Comparison of ENCODE assay signal across 18 cellular contexts in genomic region chr10:7168414-7168813, GRCh38.
DNase-seq lines count a peak whose midpoint lies in the region; ATAC-seq and TF ChIP-seq lines count a peak whose summit lies in the region.
"Had no signal": no experiment of that assay in that cellular context is flagged by ENCODE, and none has a peak within 500 bp of the region (broad histone marks: within the 10 kb centered on the region; RNA-seq: fewer than 3 reads in every experiment).

No MANE protein-coding gene starts in this region.

- DNase-seq in NCI-H146 (lab: John Stamatoyannopoulos, UW) = peak; percentile 46
- DNase-seq in NCI-H146 treated with DMSO at 0.1 percent for 48 hours (lab: John Stamatoyannopoulos, UW; ENCODE audit: unreplicated experiment) = no peak
- DNase-seq in Caco-2 = no peak
- peak; percentile 2 for DNase-seq in NCI-H526 treated with DMSO at 0.1 percent for 48 hours (lab: John Stamatoyannopoulos, UW)
- no peak for DNase-seq in D341Med (ENCODE audit: low spot score)
- no peak for DNase-seq in NCI-H1436 (lab: John Stamatoyannopoulos, UW)
- DNase-seq: GOT3, HCEC 1CT, KG1, NCI-H1417, NCI-H2171, NCI-H446, NCI-H69, Peyer's patch had no signal

- H3K27me3 ChIP-seq in Caco-2 (replicated peaks; ENCODE audit: control insufficient read depth, insufficient read depth, low read length) (no peaks in the 10 kb centered on the region; the same call in 1 of the 2 replicates), parathyroid adenoma (ENCODE audit: control insufficient read depth, insufficient read depth, low read length) (no peaks in the 10 kb centered on the region)
- H3K27me3 ChIP-seq: Peyer's patch, SJSA1 had no signal

- H3K36me3 ChIP-seq in Caco-2 (ENCODE audit: control insufficient read depth, insufficient read depth, low read length) (no peaks in the 10 kb centered on the region), parathyroid adenoma (ENCODE audit: control insufficient read depth, insufficient read depth, low read length) (no peaks in the 10 kb centered on the region)
- H3K36me3 ChIP-seq: SJSA1 had no signal

- no peak overlapping the region for H3K27ac Mint-ChIP-seq in Caco-2 (ENCODE audit: unreplicated experiment)

- intact Hi-C loops in Caco-2 (cut with micrococcal nuclease; ENCODE audit: unreplicated experiment) = no loop called here

- POLR2A ChIA-PET in Caco-2 (lab: Charles Lee) = no interaction called here

- TF ChIP-seq CTCF in Caco-2 (IDR thresholded peaks at IDR 0.05; ENCODE audit: insufficient read depth in 1 of 2, low read depth in 1 of 2, low read length in 1 of 2, severe bottlenecking in 1 of 2, unreplicated experiment in 1 of 2) (no peak), parathyroid adenoma (IDR thresholded peaks at IDR 0.05) (no peak)

- no peak overlapping the region for H3K4me3 ChIP-seq in Caco-2 (ENCODE audit: low read depth, low read length)
- peak overlapping the region; percentile 2 for H3K4me3 ChIP-seq in parathyroid adenoma (ENCODE audit: low read depth, low read length)
- H3K4me3 ChIP-seq: Peyer's patch, SJSA1 had no signal

- BruUV-seq in Caco-2 (replicated peaks; lab: Mats Ljungman, UMichigan) = no TSS peak

- H3K4me1 ChIP-seq in Caco-2 (no peaks in the 10 kb centered on the region), parathyroid adenoma (peaks cover 6% of the 10 kb centered on the region)
- H3K4me1 ChIP-seq: Peyer's patch, SJSA1 had no signal

- H3K4me3 Mint-ChIP-seq in Caco-2 (ENCODE audit: unreplicated experiment) = peak overlapping the region; percentile 32

- CTCF ChIA-PET in Caco-2 (lab: Charles Lee) = no interaction called here

- H3K9me3 ChIP-seq in Caco-2 (no peaks in the 10 kb centered on the region), parathyroid adenoma (ENCODE audit: control insufficient read depth, low read length) (no peaks in the 10 kb centered on the region)
- H3K9me3 ChIP-seq: SJSA1 had no signal

- H3K4me2 ChIP-seq in parathyroid adenoma (ENCODE audit: low read length) = peak overlapping the region; percentile 50

- no peaks in the 10 kb centered on the region for H3K79me2 ChIP-seq in parathyroid adenoma

- no peak overlapping the region for H3K27ac ChIP-seq in parathyroid adenoma
- H3K27ac ChIP-seq: C4-2B, Peyer's patch, SJSA1 had no signal

- H3K4me1 Mint-ChIP-seq in Caco-2 (ENCODE audit: low read depth, unreplicated experiment) = no peaks in the 10 kb centered on the region

- H3K9ac ChIP-seq in parathyroid adenoma = no peak overlapping the region

- no peaks in the 10 kb centered on the region for H3K36me3 Mint-ChIP-seq in Caco-2 (ENCODE audit: insufficient read depth, unreplicated experiment)

- no peak for ATAC-seq in GM21447 (IDR thresholded peaks at IDR 0.05; ENCODE audit: unreplicated experiment)

- peak overlapping the region; percentile 46 for H2AFZ ChIP-seq in parathyroid adenoma

- no peaks in the 10 kb centered on the region for H3K9me3 Mint-ChIP-seq in Caco-2 (ENCODE audit: unreplicated experiment)

- peaks cover 11% of the 10 kb centered on the region for H3K27me3 Mint-ChIP-seq in Caco-2 (ENCODE audit: insufficient read depth, unreplicated experiment)

Comparison
In these comparisons a context has a peak if more than half of its experiments do, and no peak if none do; other contexts are left out.
1. DNase-seq: peak in NCI-H146 (single experiment) and NCI-H526 treated with DMSO at 0.1 percent for 48 hours (single experiment); none in NCI-H146 treated with DMSO at 0.1 percent for 48 hours (single experiment), Caco-2 (0 of 2), D341Med (single experiment) and NCI-H1436 (single experiment).